27 cellular contexts compared by ENCODE assay signal in genomic region chrX:31337332-31337731, GRCh38.
DNase-seq lines count a peak whose midpoint lies in the region; ATAC-seq and TF ChIP-seq lines count a peak whose summit lies in the region.
"Had no signal": no experiment of that assay in that cellular context is flagged by ENCODE, and none has a peak within 500 bp of the region (broad histone marks: within the 10 kb centered on the region; RNA-seq: fewer than 3 reads in every experiment).

No MANE protein-coding gene starts in this region.

- H4K91ac ChIP-seq in neuronal stem cell (ENCODE audit: low read depth, low read length, poor library complexity): no peak overlapping the region

- no peak overlapping the region for H2AFZ ChIP-seq in neuronal stem cell (ENCODE audit: low read length)
- H2AFZ ChIP-seq: hepatocyte had no signal

- ATAC-seq in left lobe of liver (peak; percentile 76), GM21360 (IDR thresholded peaks at IDR 0.05; ENCODE audit: unreplicated experiment) (no peak)
- ATAC-seq in stimulated activated effector memory CD8-positive, alpha-beta T cell treated with anti-CD3 and anti-CD28 coated beads, Interleukin-12 subunit alpha, Interleukin-12 subunit beta, amount 100 ng/mL, for 72 hours: no peak
- ATAC-seq: left colon; naive thymus-derived CD4-positive, alpha-beta T cell; stimulated activated naive B cell treated with anti-CD40 and anti-IgM and Interleukin-4, amounts not matched to agents 10 μg/mL and 1 μg/mL and 100 μg/mL, for 72 hours had no signal

- in situ Hi-C loops in SK-MEL-5 (cut with HindIII; ENCODE audit: low pct_unique_long_range_greater_than_20kb, low sequenced_read_pairs): no loop called here

- H3K14ac ChIP-seq in neuronal stem cell (ENCODE audit: low read length): no peak overlapping the region

- no CpG with 5 or more reads among the region's 2 CpGs for WGBS in neuronal stem cell (ENCODE audit: extremely low coverage in 2 of 2, insufficient read length in 2 of 2, insufficient replicate concordance in 1 of 2), 2 donors

- H2BK15ac ChIP-seq in neuronal stem cell (ENCODE audit: low read length): no peak overlapping the region

- H3K36me3 Mint-ChIP-seq in stimulated activated effector memory CD8-positive, alpha-beta T cell treated with anti-CD3 and anti-CD28 coated beads, Interleukin-12 subunit alpha, Interleukin-12 subunit beta, amount 100 ng/mL, for 72 hours: no peaks in the 10 kb centered on the region
- H3K36me3 Mint-ChIP-seq: brain; naive thymus-derived CD4-positive, alpha-beta T cell; stimulated activated naive B cell treated with anti-CD40 and anti-IgM and Interleukin-4, amounts not matched to agents 10 μg/mL and 1 μg/mL and 100 μg/mL, for 72 hours had no signal

- H3K36me3 ChIP-seq in skeletal muscle tissue (ENCODE audit: control insufficient read depth in 3 of 3, insufficient read depth in 3 of 3, low read length in 3 of 3): no peaks in the 10 kb centered on the region
- H3K36me3 ChIP-seq in neuronal stem cell (replicated peaks in 1 of 2; ENCODE audit: control insufficient read depth in 2 of 2, insufficient read depth in 2 of 2, low read length in 2 of 2): no peaks in the 10 kb centered on the region

- no peak overlapping the region for H3K18ac ChIP-seq in neuronal stem cell (ENCODE audit: low read length)

- H3K4me1 ChIP-seq in skeletal muscle tissue (ENCODE audit: control insufficient read depth in 3 of 3, insufficient read depth in 3 of 3, low read length in 3 of 3) (no peaks in the 10 kb centered on the region), neuronal stem cell (ENCODE audit: control insufficient read depth in 2 of 2, insufficient read depth in 1 of 2, low read depth in 1 of 2, low read length in 2 of 2) (no peaks in the 10 kb centered on the region)

- H3K9ac ChIP-seq in skeletal muscle tissue (ENCODE audit: low read depth in 1 of 3, low read length in 3 of 3) (no peak overlapping the region), neuronal stem cell (ENCODE audit: low read depth, low read length, poor library complexity) (no peak overlapping the region)

- peak overlapping the region; percentile 4 for H3K4me3 ChIP-seq in coronary artery
- H3K4me3 ChIP-seq in skeletal muscle tissue (ENCODE audit: low read length in 3 of 3): no peak overlapping the region
- H3K4me3 ChIP-seq in neuronal stem cell (ENCODE audit: low read length in 2 of 2): no peak overlapping the region
- H3K4me3 ChIP-seq: hepatocyte had no signal

- no peak for TF ChIP-seq CTCF in coronary artery (IDR thresholded peaks at IDR 0.05)

- no peak overlapping the region for H2BK12ac ChIP-seq in neuronal stem cell (ENCODE audit: low read length)

- no peak overlapping the region for H3K4ac ChIP-seq in neuronal stem cell (ENCODE audit: low read length)

- H3K9me3 ChIP-seq in skeletal muscle tissue (ENCODE audit: control insufficient read depth in 3 of 3, low read length in 3 of 3): no peaks in the 10 kb centered on the region
- no peaks in the 10 kb centered on the region for H3K9me3 ChIP-seq in neuronal stem cell (replicated peaks in 1 of 2; ENCODE audit: control insufficient read depth in 2 of 2, insufficient read depth in 1 of 2, low read depth in 1 of 2, low read length in 2 of 2)

- no peak overlapping the region for H3K23ac ChIP-seq in neuronal stem cell (ENCODE audit: low read depth, low read length, poor library complexity)

- H3K4me2 ChIP-seq in neuronal stem cell (ENCODE audit: insufficient read depth, low read length, poor library complexity, severe bottlenecking): no peak overlapping the region
- H3K4me2 ChIP-seq: hepatocyte had no signal

- no peak overlapping the region for H2BK120ac ChIP-seq in neuronal stem cell (ENCODE audit: low read depth, low read length)

- H3K79me1 ChIP-seq in neuronal stem cell (ENCODE audit: low read depth, low read length): no peaks in the 10 kb centered on the region

- H3K27ac Mint-ChIP-seq in stimulated activated effector memory CD8-positive, alpha-beta T cell treated with anti-CD3 and anti-CD28 coated beads, Interleukin-12 subunit alpha, Interleukin-12 subunit beta, amount 100 ng/mL, for 72 hours: no peak overlapping the region
- H3K27ac Mint-ChIP-seq: activated CD4-positive, alpha-beta T cell treated with anti-CD3 and anti-CD28 coated beads, Interleukin-2, amount 10 ng/mL, durations not matched to agents 24 days and 14 days; activated T-cell treated with anti-CD3 and anti-CD28 coated beads, Interleukin-2, amount 50 U/mL, for 24 hours; CD4-positive, alpha-beta T cell; naive thymus-derived CD4-positive, alpha-beta T cell; stimulated activated naive B cell treated with anti-CD40 and anti-IgM and Interleukin-4, amounts not matched to agents 10 μg/mL and 1 μg/mL and 100 μg/mL, for 72 hours had no signal

- H3K27ac ChIP-seq in coronary artery: peak overlapping the region; percentile 1 to 61
- peak overlapping the region; percentile 19 for H3K27ac ChIP-seq in skeletal muscle tissue (ENCODE audit: low read depth, low read length)
- no peak overlapping the region for H3K27ac ChIP-seq in neuronal stem cell (replicated peaks; ENCODE audit: low read length)
- H3K27ac ChIP-seq: epithelial cell of prostate, hepatocyte, RWPE1 had no signal

- no peak overlapping the region for H2AK5ac ChIP-seq in neuronal stem cell (ENCODE audit: low read depth, low read length)

- DNase-seq in SK-MEL-5 (ENCODE audit: low read depth, low spot score) (peak; percentile 9), coronary artery (ENCODE audit: low spot score) (no peak), left lobe of liver (ENCODE audit: low spot score) (no peak), neuronal stem cell (ENCODE audit: low spot score) (no peak)
- no peak for DNase-seq in stimulated activated effector memory CD8-positive, alpha-beta T cell treated with anti-CD3 and anti-CD28 coated beads, Interleukin-12 subunit alpha, Interleukin-12 subunit beta, amount 100 ng/mL, for 72 hours (ENCODE audit: low spot score in 2 of 2)
- DNase-seq: activated CD4-positive, alpha-beta T cell treated with anti-CD3 and anti-CD28 coated beads, Interleukin-2, amount 10 ng/mL, durations not matched to agents 24 days and 14 days; activated gamma-delta T cell; activated T-cell treated with anti-CD3 and anti-CD28 coated beads, Interleukin-2, amount 50 U/mL, for 24 hours; CD4-positive, alpha-beta T cell; effector CD4-positive, alpha-beta T cell; EL; Karpas-422; left colon; MV-4-11; naive thymus-derived CD4-positive, alpha-beta T cell; NCI-H1436 treated with DMSO at 0.1 percent for 48 hours; NCI-H446 treated with DMSO at 0.1 percent for 48 hours; nucleus accumbens; retina; stimulated activated CD4-positive, alpha-beta T cell treated with anti-CD3 and anti-CD28 coated beads, Interleukin-4, amount 100 ng/mL, for 4 hours; stimulated activated naive B cell treated with anti-CD40 and anti-IgM and Interleukin-4, amounts not matched to agents 10 μg/mL and 1 μg/mL and 100 μg/mL, for 72 hours had no signal

- H2BK5ac ChIP-seq in neuronal stem cell (ENCODE audit: low read length): no peak overlapping the region

- H3K4me3 Mint-ChIP-seq in stimulated activated effector memory CD8-positive, alpha-beta T cell treated with anti-CD3 and anti-CD28 coated beads, Interleukin-12 subunit alpha, Interleukin-12 subunit beta, amount 100 ng/mL, for 72 hours: no peak overlapping the region
- H3K4me3 Mint-ChIP-seq: activated CD4-positive, alpha-beta T cell treated with anti-CD3 and anti-CD28 coated beads, Interleukin-2, amount 10 ng/mL, durations not matched to agents 24 days and 14 days; activated T-cell treated with anti-CD3 and anti-CD28 coated beads, Interleukin-2, amount 50 U/mL, for 24 hours; brain; CD4-positive, alpha-beta T cell; naive thymus-derived CD4-positive, alpha-beta T cell; stimulated activated naive B cell treated with anti-CD40 and anti-IgM and Interleukin-4, amounts not matched to agents 10 μg/mL and 1 μg/mL and 100 μg/mL, for 72 hours had no signal

- no peak overlapping the region for H4K8ac ChIP-seq in neuronal stem cell (ENCODE audit: low read depth, low read length)

- H3K4me1 Mint-ChIP-seq in stimulated activated effector memory CD8-positive, alpha-beta T cell treated with anti-CD3 and anti-CD28 coated beads, Interleukin-12 subunit alpha, Interleukin-12 subunit beta, amount 100 ng/mL, for 72 hours: no peaks in the 10 kb centered on the region
- H3K4me1 Mint-ChIP-seq: activated CD4-positive, alpha-beta T cell treated with anti-CD3 and anti-CD28 coated beads, Interleukin-2, amount 10 ng/mL, durations not matched to agents 24 days and 14 days; brain; naive thymus-derived CD4-positive, alpha-beta T cell; stimulated activated naive B cell treated with anti-CD40 and anti-IgM and Interleukin-4, amounts not matched to agents 10 μg/mL and 1 μg/mL and 100 μg/mL, for 72 hours had no signal

- H3K9me3 Mint-ChIP-seq in stimulated activated effector memory CD8-positive, alpha-beta T cell treated with anti-CD3 and anti-CD28 coated beads, Interleukin-12 subunit alpha, Interleukin-12 subunit beta, amount 100 ng/mL, for 72 hours: peaks cover 3% of the 10 kb centered on the region
- H3K9me3 Mint-ChIP-seq: activated CD4-positive, alpha-beta T cell treated with anti-CD3 and anti-CD28 coated beads, Interleukin-2, amount 10 ng/mL, durations not matched to agents 24 days and 14 days; activated T-cell treated with anti-CD3 and anti-CD28 coated beads, Interleukin-2, amount 50 U/mL, for 24 hours; CD4-positive, alpha-beta T cell; stimulated activated naive B cell treated with anti-CD40 and anti-IgM and Interleukin-4, amounts not matched to agents 10 μg/mL and 1 μg/mL and 100 μg/mL, for 72 hours had no signal

- H3K27me3 ChIP-seq in skeletal muscle tissue (ENCODE audit: control insufficient read depth in 3 of 3, insufficient read depth in 3 of 3, low read length in 3 of 3) (no peaks in the 10 kb centered on the region), neuronal stem cell (ENCODE audit: control insufficient read depth in 3 of 3, insufficient read depth in 3 of 3, low read depth in 1 of 3, low read length in 3 of 3) (no peaks in the 10 kb centered on the region)
- H3K27me3 ChIP-seq: hepatocyte had no signal
